Comparison of ENCODE assay signal across 8 cellular contexts in the genomic region with DNA sequence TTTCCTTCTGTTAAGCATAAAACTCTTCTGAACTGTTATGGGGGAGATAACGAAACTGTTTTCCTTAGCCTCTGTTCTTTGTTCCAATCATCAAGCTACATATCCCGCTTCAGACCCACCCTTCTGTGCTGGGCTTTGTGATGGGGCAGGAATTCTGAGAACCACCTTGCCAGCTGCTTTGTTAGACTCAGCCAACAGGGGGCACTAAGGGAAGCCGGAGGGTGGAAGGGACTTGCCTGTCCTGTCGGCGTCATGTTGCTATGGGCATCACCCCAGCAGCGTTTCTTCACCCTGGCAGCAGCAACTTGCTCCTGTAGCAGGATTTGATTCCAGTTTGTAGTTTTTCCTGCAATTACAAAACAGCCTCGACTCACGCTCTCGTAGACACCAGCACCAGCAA.
DNase-seq lines count a peak whose midpoint lies in the region; ATAC-seq and TF ChIP-seq lines count a peak whose summit lies in the region.

No MANE protein-coding gene starts in this region.

- H4K20me1 ChIP-seq in HCT116 (ENCODE audit: insufficient read depth) (no peaks in the 10 kb centered on the region), osteoblast (ENCODE audit: insufficient read depth, low read length) (no peaks in the 10 kb centered on the region)

- peak; percentile 99 for ATAC-seq in HCT116

- no peaks in the 10 kb centered on the region for H3K9me2 ChIP-seq in HCT116 (ENCODE audit: insufficient read depth)

- POLR2A ChIA-PET in HCT116 (lab: Charles Lee): no interaction called here

- peak overlapping the region; percentile 26 for H3K4me2 ChIP-seq in HCT116 (ENCODE audit: low read length)
- H3K4me2 ChIP-seq in osteoblast (ENCODE audit: insufficient read depth, low read length): peak overlapping the region; percentile 19

- intact Hi-C loops in HCT116 (cut with micrococcal nuclease): loop anchor here (1.0 to 5.0 kb wide), 2 partner anchors 133 to 254 kb away; no protein-coding TSS in a partner anchor

- H3K4me3 ChIP-seq in HCT116 (replicated peaks in 1 of 2; ENCODE audit: low read depth in 1 of 2, low read length in 2 of 2) (no peak overlapping the region), choroid plexus epithelial cell (ENCODE audit: low read depth, low read length) (no peak overlapping the region), osteoblast (ENCODE audit: insufficient read depth, low read length) (no peak overlapping the region)

- no peak for TF ChIP-seq POLR2A in HCT116 (IDR thresholded peaks at IDR 0.05; ENCODE audit: borderline replicate concordance, extremely low read depth, insufficient read depth, insufficient read length)

- no peaks in the 10 kb centered on the region for H3K79me2 ChIP-seq in HCT116 (ENCODE audit: insufficient read depth, low read length)
- no peaks in the 10 kb centered on the region for H3K79me2 ChIP-seq in osteoblast (ENCODE audit: insufficient read depth, low read length)

- 0 out of 2 replicates have a peak, but pooled peaks cover 25% of the 10 kb centered on the region for H3K27me3 ChIP-seq in HCT116 (ENCODE audit: insufficient read depth, low read length)
- H3K27me3 ChIP-seq in osteoblast (ENCODE audit: insufficient read depth, low read length): no peaks in the 10 kb centered on the region

- TF ChIP-seq CTCF in HCT116 (IDR thresholded peaks at IDR 0.05 in 2 of 3, conservative IDR thresholded peaks at IDR 0.05 in 1 of 3; ENCODE audit: borderline replicate concordance in 1 of 3, insufficient read depth in 1 of 3, low read depth in 2 of 3, low read length in 2 of 3) (peak; percentile 34 to 89 (median 77); a peak in 5 of 6 replicates), choroid plexus epithelial cell (conservative IDR thresholded peaks at IDR 0.05; ENCODE audit: low read depth, low read length) (peak; percentile 41), osteoblast (IDR thresholded peaks at IDR 0.05; ENCODE audit: extremely low read depth, low read depth, low read length) (peak; percentile 51)

- CTCF ChIA-PET in HCT116 (lab: Charles Lee): interaction anchor here (0.6 to 3.0 kb wide), 15 partner anchors 9 to 253 kb away, joined by 3 to 13 read pairs (median 5); no protein-coding TSS in a partner anchor

- H3K4me1 ChIP-seq in HCT116 (ENCODE audit: control insufficient read depth in 1 of 2, insufficient read depth in 2 of 2, low read length in 2 of 2) (no peaks in the 10 kb centered on the region), osteoblast (ENCODE audit: insufficient read depth, low read length) (no peaks in the 10 kb centered on the region)

- DNase-seq in SIG-M5 treated with dmso at 0.1 percent for 504 hours (lab: John Stamatoyannopoulos, UW; ENCODE audit: unreplicated experiment) (peak; percentile 1), SIG-M5 (lab: John Stamatoyannopoulos, UW) (no peak), HCT116 (ENCODE audit: low read depth, low spot score) (peak; percentile 55), NCI-H526 (lab: John Stamatoyannopoulos, UW) (peak; percentile 25 to 65), choroid plexus epithelial cell (ENCODE audit: low read depth) (peak; percentile 9), osteoblast (ENCODE audit: insufficient read length, low spot score, missing footprints) (no peak), T1000 (lab: John Stamatoyannopoulos, UW) (no peak), NOMO-1 treated with DMSO at 0.1 percent for 48 hours (lab: John Stamatoyannopoulos, UW; ENCODE audit: unreplicated experiment) (no peak)

- H3K36me3 ChIP-seq in HCT116 (ENCODE audit: control insufficient read depth in 1 of 2, insufficient read depth in 2 of 2, low read length in 2 of 2): no peaks in the 10 kb centered on the region
- H3K36me3 ChIP-seq in osteoblast (ENCODE audit: insufficient read depth, low read length): no peaks in the 10 kb centered on the region

- H3K9ac ChIP-seq in HCT116 (ENCODE audit: low read length): no peak overlapping the region

- no peak overlapping the region for H3K27ac ChIP-seq in HCT116 (ENCODE audit: low read depth, low read length)
- no peak overlapping the region for H3K27ac ChIP-seq in osteoblast (ENCODE audit: low read depth, low read length)

- no TSS peak for BruUV-seq in HCT116 (replicated peaks; lab: Mats Ljungman, UMichigan)

- RAD21 ChIA-PET in HCT116 (lab: Charles Lee; ENCODE audit: low non-redundant PET in 1 of 2, low total read pairs in 2 of 2, uncharacterized antibody in 2 of 2, unreplicated experiment in 2 of 2): no interaction called here

- peak; percentile 48 for TF ChIP-seq RAD21 in HCT116 (IDR thresholded peaks at IDR 0.05; ENCODE audit: low read depth)

- peak overlapping the region; percentile 59 for H2AFZ ChIP-seq in HCT116 (ENCODE audit: low read depth, low read length, poor library complexity, severe bottlenecking)
- H2AFZ ChIP-seq in osteoblast (ENCODE audit: low read length): peak overlapping the region; percentile 6

- no peaks in the 10 kb centered on the region for H3K9me3 ChIP-seq in HCT116 (ENCODE audit: control insufficient read depth in 1 of 2, insufficient read depth in 1 of 2, low read depth in 1 of 2, low read length in 2 of 2)
- no peaks in the 10 kb centered on the region for H3K9me3 ChIP-seq in osteoblast (ENCODE audit: low read depth, low read length)

TF ChIP-seq in HCT116, 20 proteins besides CTCF, POLR2A, EP300 and RAD21:
- TF ChIP-seq ZFX (IDR thresholded peaks at IDR 0.05) (no peak), EZH2phosphoT487 (IDR thresholded peaks at IDR 0.05; ENCODE audit: borderline replicate concordance) (no peak), EGR1 (IDR thresholded peaks at IDR 0.05; ENCODE audit: low read depth) (no peak), JUND (IDR thresholded peaks at IDR 0.05) (no peak), YY1 (IDR thresholded peaks at IDR 0.05; ENCODE audit: extremely low read depth, insufficient replicate concordance, low read depth, low read length) (peak; percentile 49)
- TF ChIP-seq, protein P1, sequence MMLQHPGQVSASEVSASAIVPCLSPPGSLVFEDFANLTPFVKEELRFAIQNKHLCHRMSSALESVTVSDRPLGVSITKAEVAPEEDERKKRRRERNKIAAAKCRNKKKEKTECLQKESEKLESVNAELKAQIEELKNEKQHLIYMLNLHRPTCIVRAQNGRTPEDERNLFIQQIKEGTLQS (IDR thresholded peaks at IDR 0.05): no peak
- TF ChIP-seq, protein P2, sequence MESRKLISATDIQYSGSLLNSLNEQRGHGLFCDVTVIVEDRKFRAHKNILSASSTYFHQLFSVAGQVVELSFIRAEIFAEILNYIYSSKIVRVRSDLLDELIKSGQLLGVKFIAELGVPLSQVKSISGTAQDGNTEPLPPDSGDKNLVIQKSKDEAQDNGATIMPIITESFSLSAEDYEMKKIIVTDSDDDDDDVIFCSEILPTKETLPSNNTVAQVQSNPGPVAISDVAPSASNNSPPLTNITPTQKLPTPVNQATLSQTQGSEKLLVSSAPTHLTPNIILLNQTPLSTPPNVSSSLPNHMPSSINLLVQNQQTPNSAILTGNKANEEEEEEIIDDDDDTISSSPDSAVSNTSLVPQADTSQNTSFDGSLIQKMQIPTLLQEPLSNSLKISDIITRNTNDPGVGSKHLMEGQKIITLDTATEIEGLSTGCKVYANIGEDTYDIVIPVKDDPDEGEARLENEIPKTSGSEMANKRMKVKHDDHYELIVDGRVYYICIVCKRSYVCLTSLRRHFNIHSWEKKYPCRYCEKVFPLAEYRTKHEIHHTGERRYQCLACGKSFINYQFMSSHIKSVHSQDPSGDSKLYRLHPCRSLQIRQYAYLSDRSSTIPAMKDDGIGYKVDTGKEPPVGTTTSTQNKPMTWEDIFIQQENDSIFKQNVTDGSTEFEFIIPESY (IDR thresholded peaks at IDR 0.05; ENCODE audit: extremely low read depth, insufficient replicate concordance, low read length): no peak

Comparison
In these comparisons a context has a peak if more than half of its experiments do, and no peak if none do; other contexts are left out.
1. DNase-seq: peak in SIG-M5 treated with dmso at 0.1 percent for 504 hours (single experiment), HCT116 (single experiment), NCI-H526 (2 of 2) and choroid plexus epithelial cell (single experiment); none in SIG-M5 (single experiment), osteoblast (single experiment), T1000 (single experiment) and NOMO-1 treated with DMSO at 0.1 percent for 48 hours (single experiment).
2. Peak in every context shown above with its lines, with median percentiles within 50 percentile points of each other: CTCF ChIP-seq.